Comparison of ENCODE assay signal across 21 cellular contexts in the genomic region with DNA sequence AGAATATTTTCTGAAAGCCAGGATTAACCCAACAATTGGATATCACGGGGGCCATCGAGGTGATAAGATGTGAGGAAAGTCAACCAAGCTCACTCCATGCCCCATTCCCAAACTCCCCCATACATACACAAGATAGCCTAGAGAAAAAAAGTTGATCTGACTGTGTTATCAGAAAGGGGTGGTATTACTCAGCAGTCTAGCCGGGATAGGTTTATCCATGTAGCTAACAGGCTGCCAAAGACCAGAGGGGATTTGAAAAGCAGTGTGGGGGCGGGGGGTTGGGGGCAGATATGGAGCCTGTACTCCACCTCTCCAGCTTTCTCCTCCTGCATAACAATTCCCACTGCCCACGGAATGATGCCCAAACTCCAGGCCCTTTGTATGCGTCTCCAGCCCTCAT. TPM values are rescaled to one million over a fixed set of nuclear protein-coding genes. Genes with fewer than 3 reads are reported as not detected.
"Had no signal": no experiment of that assay in that cellular context is flagged by ENCODE, and none has a peak within 500 bp of the region (broad histone marks: within the 10 kb centered on the region; RNA-seq: fewer than 3 reads in every experiment).

No MANE protein-coding gene starts in this region.

- DNase-seq: effector memory CD8-positive, alpha-beta T cell; foreskin keratinocyte; head of caudate nucleus; hippocampal formation; left colon; left ventricle myocardium superior; naive thymus-derived CD4-positive, alpha-beta T cell; nephron progenitor cell; ovary; sigmoid colon; stimulated activated CD4-positive, alpha-beta T cell treated with anti-CD3 and anti-CD28 coated beads, Interleukin-2, amount 100 ng/mL, for 24 hours; stimulated activated CD4-positive, alpha-beta T cell treated with anti-CD3 and anti-CD28 coated beads, Interleukin-4, amount 100 ng/mL, for 4 hours; stimulated activated naive B cell treated with anti-CD40 and anti-IgM and Interleukin-4, amounts not matched to agents 10 μg/mL and 1 μg/mL and 100 μg/mL, for 72 hours; stimulated activated naive CD8-positive, alpha-beta T cell treated with anti-CD3 and anti-CD28 coated beads, Interleukin-15, amount 100 ng/mL, for 72 hours; testis had no signal

- H3K36me3 ChIP-seq: ovary, right atrium auricular region, sigmoid colon, tibial nerve had no signal

- H3K4me1 ChIP-seq: foreskin keratinocyte had no signal

- H3K27ac ChIP-seq: foreskin keratinocyte, ovary, right atrium auricular region, skin epidermis, testis had no signal

- H3K27ac Mint-ChIP-seq: effector memory CD8-positive, alpha-beta T cell; nephron progenitor cell; stimulated activated naive B cell treated with anti-CD40 and anti-IgM and Interleukin-4, amounts not matched to agents 10 μg/mL and 1 μg/mL and 100 μg/mL, for 72 hours; stimulated activated naive CD8-positive, alpha-beta T cell treated with anti-CD3 and anti-CD28 coated beads, Interleukin-15, amount 100 ng/mL, for 72 hours had no signal

- ATAC-seq: effector memory CD8-positive, alpha-beta T cell; left colon; naive thymus-derived CD4-positive, alpha-beta T cell; stimulated activated naive B cell treated with anti-CD40 and anti-IgM and Interleukin-4, amounts not matched to agents 10 μg/mL and 1 μg/mL and 100 μg/mL, for 72 hours; stimulated activated naive CD8-positive, alpha-beta T cell treated with anti-CD3 and anti-CD28 coated beads, Interleukin-15, amount 100 ng/mL, for 72 hours had no signal

- H3K4me3 ChIP-seq: lung, ovary, right atrium auricular region, sigmoid colon, skin epidermis, testis, tibial nerve had no signal

- H3K27me3 Mint-ChIP-seq: stimulated activated naive B cell treated with anti-CD40 and anti-IgM and Interleukin-4, amounts not matched to agents 10 μg/mL and 1 μg/mL and 100 μg/mL, for 72 hours had no signal

- H3K9me3 ChIP-seq: ovary, right atrium auricular region, sigmoid colon, testis, tibial nerve had no signal

- H3K9me3 Mint-ChIP-seq: effector memory CD8-positive, alpha-beta T cell; naive thymus-derived CD4-positive, alpha-beta T cell; nephron progenitor cell; stimulated activated naive B cell treated with anti-CD40 and anti-IgM and Interleukin-4, amounts not matched to agents 10 μg/mL and 1 μg/mL and 100 μg/mL, for 72 hours; stimulated activated naive CD8-positive, alpha-beta T cell treated with anti-CD3 and anti-CD28 coated beads, Interleukin-15, amount 100 ng/mL, for 72 hours had no signal

- H3K4me3 Mint-ChIP-seq: effector memory CD8-positive, alpha-beta T cell; naive thymus-derived CD4-positive, alpha-beta T cell; nephron progenitor cell; stimulated activated naive B cell treated with anti-CD40 and anti-IgM and Interleukin-4, amounts not matched to agents 10 μg/mL and 1 μg/mL and 100 μg/mL, for 72 hours had no signal

- H3K27me3 ChIP-seq: foreskin keratinocyte, ovary, right atrium auricular region, sigmoid colon, testis, tibial nerve had no signal

- H3K36me3 Mint-ChIP-seq: naive thymus-derived CD4-positive, alpha-beta T cell; stimulated activated naive B cell treated with anti-CD40 and anti-IgM and Interleukin-4, amounts not matched to agents 10 μg/mL and 1 μg/mL and 100 μg/mL, for 72 hours had no signal

RNA-seq across cellular contexts. Expression of gene MAP1LC3B2, which starts 13.2 kb away (rescaled TPM):
- total RNA-seq: epithelial cell of proximal tubule, ureter had no signal
